In the genomic region with DNA sequence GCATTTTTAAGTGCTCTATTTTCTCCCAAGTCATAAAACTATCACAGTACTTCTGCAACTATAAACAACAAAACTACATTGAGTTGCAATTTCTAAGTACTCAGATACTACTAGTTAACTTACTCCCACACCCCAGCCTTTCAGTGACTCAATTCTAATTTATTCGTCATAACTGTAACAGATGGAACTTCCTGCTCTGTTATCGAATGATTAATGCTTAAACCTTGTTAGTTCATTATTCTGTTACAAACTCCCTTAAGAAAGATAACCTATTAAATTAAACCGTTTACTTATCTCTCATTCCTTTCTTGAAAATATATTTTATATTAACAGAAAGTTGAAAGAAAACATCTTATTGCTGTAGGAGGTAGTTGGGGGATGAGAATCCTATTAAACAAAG, we compare ENCODE assay signal across 9 cellular contexts. TPM values are rescaled to one million over a fixed set of nuclear protein-coding genes. Genes with fewer than 3 reads are reported as not detected.
DNase-seq lines count a peak whose midpoint lies in the region; ATAC-seq and TF ChIP-seq lines count a peak whose summit lies in the region.
"Had no signal": no experiment of that assay in that cellular context is flagged by ENCODE, and none has a peak within 500 bp of the region (broad histone marks: within the 10 kb centered on the region; RNA-seq: fewer than 3 reads in every experiment).

No MANE protein-coding gene starts in this region.

- peak; percentile 51 for ATAC-seq in activated CD8-positive, alpha-beta T cell treated with anti-CD3 and anti-CD28 coated beads for 36 hours
- no peak for ATAC-seq in activated CD8-positive, alpha-beta T cell treated with anti-CD3 and anti-CD28 coated beads, Interleukin-2, amount 10 ng/mL, durations not matched to agents 7 days and 5 days
- peak; percentile 99 for ATAC-seq in HG02981 (IDR thresholded peaks at IDR 0.05; ENCODE audit: unreplicated experiment)

- intact Hi-C loops in activated CD8-positive, alpha-beta T cell treated with anti-CD3 and anti-CD28 coated beads for 36 hours (cut with micrococcal nuclease): no loop called here
- intact Hi-C loops in adrenal gland (cut with DNase I): no loop called here

- H3K4me3 ChIP-seq in adrenal gland: no peak overlapping the region
- no peak overlapping the region for H3K4me3 ChIP-seq in effector memory CD4-positive, alpha-beta T cell (ENCODE audit: insufficient read depth, low read depth, low read length, poor library complexity, severe bottlenecking)
- H3K4me3 ChIP-seq: BLaER1 treated with 17β-estradiol and CSF1 and Interleukin-3, amounts not matched to agents 10 nM and 100 nM had no signal

- H3K27me3 Mint-ChIP-seq in activated CD8-positive, alpha-beta T cell treated with anti-CD3 and anti-CD28 coated beads for 36 hours: no peaks in the 10 kb centered on the region
- H3K27me3 Mint-ChIP-seq in activated CD8-positive, alpha-beta T cell treated with anti-CD3 and anti-CD28 coated beads, Interleukin-2, amount 10 ng/mL, durations not matched to agents 7 days and 5 days (ENCODE audit: low read depth): peaks cover 2% of the 10 kb centered on the region

- H3K27ac Mint-ChIP-seq in activated CD8-positive, alpha-beta T cell treated with anti-CD3 and anti-CD28 coated beads for 36 hours: no peak overlapping the region
- no peak overlapping the region for H3K27ac Mint-ChIP-seq in activated CD8-positive, alpha-beta T cell treated with anti-CD3 and anti-CD28 coated beads, Interleukin-2, amount 10 ng/mL, durations not matched to agents 7 days and 5 days

- POLR2A ChIA-PET in activated CD8-positive, alpha-beta T cell treated with anti-CD3 and anti-CD28 coated beads for 36 hours (lab: Charles Lee): no interaction called here
- POLR2A ChIA-PET in activated CD8-positive, alpha-beta T cell treated with anti-CD3 and anti-CD28 coated beads, Interleukin-2, amount 10 ng/mL, durations not matched to agents 7 days and 5 days (lab: Charles Lee): no interaction called here

- no peak for TF ChIP-seq CTCF in activated CD8-positive, alpha-beta T cell treated with anti-CD3 and anti-CD28 coated beads for 36 hours (IDR thresholded peaks at IDR 0.05)
- no peak for TF ChIP-seq CTCF in adrenal gland (IDR thresholded peaks at IDR 0.05)

- no peaks in the 10 kb centered on the region for H3K9me3 ChIP-seq in adrenal gland (replicated peaks in 1 of 3)
- no peaks in the 10 kb centered on the region for H3K9me3 ChIP-seq in effector memory CD4-positive, alpha-beta T cell (ENCODE audit: control insufficient read depth, low read length)
- H3K9me3 ChIP-seq: BLaER1 treated with 17β-estradiol and CSF1 and Interleukin-3, amounts not matched to agents 10 nM and 100 nM had no signal

- H3K36me3 ChIP-seq in adrenal gland (replicated peaks in 1 of 2): no peaks in the 10 kb centered on the region
- H3K36me3 ChIP-seq in effector memory CD4-positive, alpha-beta T cell (ENCODE audit: control insufficient read depth, insufficient read depth, low read length): no peaks in the 10 kb centered on the region
- H3K36me3 ChIP-seq: BLaER1 treated with 17β-estradiol and CSF1 and Interleukin-3, amounts not matched to agents 10 nM and 100 nM had no signal

- peak; percentile 6 for DNase-seq in activated CD8-positive, alpha-beta T cell treated with anti-CD3 and anti-CD28 coated beads for 36 hours
- DNase-seq in activated CD8-positive, alpha-beta T cell treated with anti-CD3 and anti-CD28 coated beads, Interleukin-2, amount 10 ng/mL, durations not matched to agents 7 days and 5 days: no peak
- peak; percentile 95 for DNase-seq in amniotic epithelial cell (ENCODE audit: low read depth)
- peak; percentile 47 for DNase-seq in stromal cell of bone marrow (ENCODE audit: low read depth)
- no peak for DNase-seq in adrenal gland
- DNase-seq in effector memory CD4-positive, alpha-beta T cell: no peak
- no peak for DNase-seq in activated CD4-positive, alpha-beta T cell treated with anti-CD3 and anti-CD28 coated beads for 1 hour

- no peaks in the 10 kb centered on the region for H3K4me1 ChIP-seq in adrenal gland (replicated peaks in 1 of 2)
- no peaks in the 10 kb centered on the region for H3K4me1 ChIP-seq in effector memory CD4-positive, alpha-beta T cell (ENCODE audit: control insufficient read depth, insufficient read depth, low read length, poor library complexity, severe bottlenecking)

- no peak for TF ChIP-seq POLR2A in adrenal gland (IDR thresholded peaks at IDR 0.05)

- H3K9me3 Mint-ChIP-seq in activated CD8-positive, alpha-beta T cell treated with anti-CD3 and anti-CD28 coated beads for 36 hours: no peaks in the 10 kb centered on the region
- no peaks in the 10 kb centered on the region for H3K9me3 Mint-ChIP-seq in activated CD8-positive, alpha-beta T cell treated with anti-CD3 and anti-CD28 coated beads, Interleukin-2, amount 10 ng/mL, durations not matched to agents 7 days and 5 days (ENCODE audit: insufficient read depth)

- H3K4me1 Mint-ChIP-seq in activated CD8-positive, alpha-beta T cell treated with anti-CD3 and anti-CD28 coated beads for 36 hours (ENCODE audit: low read depth): peaks cover 7% of the 10 kb centered on the region
- H3K4me1 Mint-ChIP-seq in activated CD8-positive, alpha-beta T cell treated with anti-CD3 and anti-CD28 coated beads, Interleukin-2, amount 10 ng/mL, durations not matched to agents 7 days and 5 days (ENCODE audit: low read depth): peaks cover 6% of the 10 kb centered on the region

- 27 to 34% (median 31%) methylated on average over 3 of the region's 3 CpGs for WGBS in adrenal gland, 4 donors

- no peaks in the 10 kb centered on the region for H3K27me3 ChIP-seq in adrenal gland
- H3K27me3 ChIP-seq in effector memory CD4-positive, alpha-beta T cell (replicated peaks; ENCODE audit: control insufficient read depth, insufficient read depth, low read length, poor library complexity, severe bottlenecking): no peaks in the 10 kb centered on the region
- H3K27me3 ChIP-seq: BLaER1 treated with 17β-estradiol and CSF1 and Interleukin-3, amounts not matched to agents 10 nM and 100 nM had no signal

- CTCF ChIA-PET in activated CD8-positive, alpha-beta T cell treated with anti-CD3 and anti-CD28 coated beads for 36 hours (lab: Charles Lee): interaction anchor here (1.4 kb wide), 1 partner anchor 40 kb away, joined by 3 read pairs; no protein-coding TSS in a partner anchor
- CTCF ChIA-PET in activated CD8-positive, alpha-beta T cell treated with anti-CD3 and anti-CD28 coated beads, Interleukin-2, amount 10 ng/mL, durations not matched to agents 7 days and 5 days (lab: Charles Lee): no interaction called here

- H3K27ac ChIP-seq in adrenal gland: no peak overlapping the region
- H3K27ac ChIP-seq in effector memory CD4-positive, alpha-beta T cell (ENCODE audit: insufficient read depth, low read length, poor library complexity, severe bottlenecking): no peak overlapping the region
- H3K27ac ChIP-seq: BLaER1 treated with 17β-estradiol and CSF1 and Interleukin-3, amounts not matched to agents 10 nM and 100 nM had no signal

- no peaks in the 10 kb centered on the region for H3K36me3 Mint-ChIP-seq in activated CD8-positive, alpha-beta T cell treated with anti-CD3 and anti-CD28 coated beads for 36 hours (ENCODE audit: low read depth)
- no peaks in the 10 kb centered on the region for H3K36me3 Mint-ChIP-seq in activated CD8-positive, alpha-beta T cell treated with anti-CD3 and anti-CD28 coated beads, Interleukin-2, amount 10 ng/mL, durations not matched to agents 7 days and 5 days (ENCODE audit: low read depth)

- no peak overlapping the region for H3K4me3 Mint-ChIP-seq in activated CD8-positive, alpha-beta T cell treated with anti-CD3 and anti-CD28 coated beads for 36 hours
- H3K4me3 Mint-ChIP-seq in activated CD8-positive, alpha-beta T cell treated with anti-CD3 and anti-CD28 coated beads, Interleukin-2, amount 10 ng/mL, durations not matched to agents 7 days and 5 days: no peak overlapping the region

RNA-seq across cellular contexts. Expression of a gene that starts 17.0 kb away (rescaled TPM):
- not detected for total RNA-seq in activated CD8-positive, alpha-beta T cell treated with anti-CD3 and anti-CD28 coated beads for 36 hours
- total RNA-seq in activated CD8-positive, alpha-beta T cell treated with anti-CD3 and anti-CD28 coated beads, Interleukin-2, amount 10 ng/mL, durations not matched to agents 7 days and 5 days: not detected
- under 1 TPM in 5 of 8 donors, not detected in 3; 0.23 to 0.95 (median 0.27) TPM for total RNA-seq in adrenal gland
- 1 to 10 TPM in 1 of 3 donors, under 1 TPM in 2; 0.20 to 1.3 (median 0.24) TPM for polyA plus RNA-seq in adrenal gland

RNA-seq across cellular contexts. Expression of a gene that starts 35.3 kb away (rescaled TPM):
- 10 to 100 TPM; 65.3 to 73.2 TPM for total RNA-seq in activated CD8-positive, alpha-beta T cell treated with anti-CD3 and anti-CD28 coated beads for 36 hours
- total RNA-seq in activated CD8-positive, alpha-beta T cell treated with anti-CD3 and anti-CD28 coated beads, Interleukin-2, amount 10 ng/mL, durations not matched to agents 7 days and 5 days: 10 to 100 TPM; 55.9 to 56.6 TPM
- total RNA-seq in adrenal gland: 10 to 100 TPM; 11.0 to 35.4 (median 28.2) TPM
- polyA plus RNA-seq in adrenal gland: 10 to 100 TPM in 1 of 3 donors, 1 to 10 TPM in 2; 4.0 to 12.3 (median 5.5) TPM

Comparison
In these comparisons a context has a peak if more than half of its experiments do, and no peak if none do; other contexts are left out.
1. DNase-seq: peak in activated CD8-positive, alpha-beta T cell treated with anti-CD3 and anti-CD28 coated beads for 36 hours (single experiment), amniotic epithelial cell (single experiment) and stromal cell of bone marrow (single experiment); none in activated CD8-positive, alpha-beta T cell treated with anti-CD3 and anti-CD28 coated beads, Interleukin-2, amount 10 ng/mL, durations not matched to agents 7 days and 5 days (single experiment), adrenal gland (0 of 7), effector memory CD4-positive, alpha-beta T cell (0 of 3) and activated CD4-positive, alpha-beta T cell treated with anti-CD3 and anti-CD28 coated beads for 1 hour (single experiment).